In genomic region chr2:75561566-75562512, GRCh38 we compare ENCODE assay signal across 9 cellular contexts. TPM values are rescaled to one million over a fixed set of nuclear protein-coding genes. Genes with fewer than 3 reads are reported as not detected.
DNase-seq lines count a peak whose midpoint lies in the region; ATAC-seq, FAIRE-seq and TF ChIP-seq lines count a peak whose summit lies in the region.
"Had no signal": no experiment of that assay in that cellular context is flagged by ENCODE, and none has a peak within 500 bp of the region (broad histone marks: within the 10 kb centered on the region; RNA-seq: fewer than 3 reads in every experiment).

No MANE protein-coding gene starts in this region.

- H3K27me3 ChIP-seq in left ventricle myocardium inferior (ENCODE audit: low read depth) (peaks cover 69% of the 10 kb centered on the region), right atrium auricular region (no peaks in the 10 kb centered on the region), uterus (no peaks in the 10 kb centered on the region)

- H3K27ac ChIP-seq in left ventricle myocardium inferior (replicated peaks): no peak overlapping the region
- no peak overlapping the region for H3K27ac ChIP-seq in right atrium auricular region
- peak overlapping the region; percentile 5 to 83 for H3K27ac ChIP-seq in kidney (ENCODE audit: low read depth in 2 of 2, low read length in 2 of 2)
- H3K27ac ChIP-seq in uterus: peak overlapping the region; percentile 60 to 62

- CTCF ChIA-PET in activated CD8-positive, alpha-beta T cell treated with anti-CD3 and anti-CD28 coated beads, Interleukin-2, amount 10 ng/mL, durations not matched to agents 7 days and 5 days (lab: Charles Lee): interaction anchor here (1.1 to 1.5 kb wide), 2 partner anchors 9 to 48 kb away, joined by 3 read pairs; no protein-coding TSS in a partner anchor

- no peak for TF ChIP-seq POLR2A in uterus (IDR thresholded peaks at IDR 0.05)

- no peak for FAIRE-seq in kidney (lab: Jason Lieb, UNC)

- no peak overlapping the region for H3K27ac Mint-ChIP-seq in activated CD8-positive, alpha-beta T cell treated with anti-CD3 and anti-CD28 coated beads, Interleukin-2, amount 10 ng/mL, durations not matched to agents 7 days and 5 days

- TF ChIP-seq CTCF in left ventricle myocardium inferior (IDR thresholded peaks at IDR 0.05; ENCODE audit: borderline replicate concordance) (no peak), right atrium auricular region (IDR thresholded peaks at IDR 0.05) (no peak), kidney (IDR thresholded peaks at IDR 0.05; ENCODE audit: borderline replicate concordance, extremely low read depth, insufficient read depth) (no peak), uterus (IDR thresholded peaks at IDR 0.05) (no peak)

- H3K4me3 Mint-ChIP-seq in activated CD8-positive, alpha-beta T cell treated with anti-CD3 and anti-CD28 coated beads, Interleukin-2, amount 10 ng/mL, durations not matched to agents 7 days and 5 days: peak overlapping the region; percentile 79

- H3K9me3 Mint-ChIP-seq in activated CD8-positive, alpha-beta T cell treated with anti-CD3 and anti-CD28 coated beads, Interleukin-2, amount 10 ng/mL, durations not matched to agents 7 days and 5 days (ENCODE audit: insufficient read depth): no peaks in the 10 kb centered on the region

- peaks cover 25% of the 10 kb centered on the region for H3K4me1 Mint-ChIP-seq in activated CD8-positive, alpha-beta T cell treated with anti-CD3 and anti-CD28 coated beads, Interleukin-2, amount 10 ng/mL, durations not matched to agents 7 days and 5 days (ENCODE audit: low read depth)

- H3K36me3 Mint-ChIP-seq in activated CD8-positive, alpha-beta T cell treated with anti-CD3 and anti-CD28 coated beads, Interleukin-2, amount 10 ng/mL, durations not matched to agents 7 days and 5 days (ENCODE audit: low read depth): no peaks in the 10 kb centered on the region

- POLR2A ChIA-PET in activated CD8-positive, alpha-beta T cell treated with anti-CD3 and anti-CD28 coated beads, Interleukin-2, amount 10 ng/mL, durations not matched to agents 7 days and 5 days (lab: Charles Lee): no interaction called here

- peaks cover 22% of the 10 kb centered on the region for H3K4me1 ChIP-seq in left ventricle myocardium inferior
- H3K4me1 ChIP-seq in right atrium auricular region: peaks cover 0 to 13% of the 10 kb centered on the region in 2 donors
- H3K4me1 ChIP-seq in kidney (ENCODE audit: control insufficient read depth in 1 of 2, insufficient read depth in 1 of 2, low read depth in 1 of 2, low read length in 2 of 2): peaks cover 19 to 46% of the 10 kb centered on the region in 2 donors
- H3K4me1 ChIP-seq in uterus: no peaks in the 10 kb centered on the region

- H3K27me3 Mint-ChIP-seq in activated CD8-positive, alpha-beta T cell treated with anti-CD3 and anti-CD28 coated beads, Interleukin-2, amount 10 ng/mL, durations not matched to agents 7 days and 5 days (ENCODE audit: low read depth): peaks cover 58% of the 10 kb centered on the region

- H3K4me3 ChIP-seq in left ventricle myocardium inferior: peak overlapping the region; percentile 74
- no peak overlapping the region for H3K4me3 ChIP-seq in right atrium auricular region
- peak overlapping the region; percentile 68 to 76 for H3K4me3 ChIP-seq in kidney (ENCODE audit: low read length in 2 of 2)
- peak overlapping the region in 1 of 2 donors; percentile 49 for H3K4me3 ChIP-seq in uterus

- H3K9me3 ChIP-seq in left ventricle myocardium inferior (replicated peaks) (no peaks in the 10 kb centered on the region), right atrium auricular region (no peaks in the 10 kb centered on the region), kidney (ENCODE audit: control insufficient read depth in 1 of 2, low read length in 2 of 2) (no peaks in the 10 kb centered on the region), uterus (no peaks in the 10 kb centered on the region)

- H3K36me3 ChIP-seq in left ventricle myocardium inferior: no peaks in the 10 kb centered on the region
- no peaks in the 10 kb centered on the region for H3K36me3 ChIP-seq in right atrium auricular region
- peaks cover 0 to 2% of the 10 kb centered on the region in 2 donors for H3K36me3 ChIP-seq in kidney (ENCODE audit: control insufficient read depth in 1 of 2, insufficient read depth in 2 of 2, low read length in 2 of 2)
- H3K36me3 ChIP-seq in uterus: no peaks in the 10 kb centered on the region

- intact Hi-C loops in left ventricle myocardium inferior (cut with micrococcal nuclease) (no loop called here), kidney (cut with DNase I) (no loop called here), uterus (cut with DNase I; ENCODE audit: low total_unique reads) (no loop called here)

- peak overlapping the region in 1 of 2 donors; percentile 10 for H3K9ac ChIP-seq in kidney (ENCODE audit: low read length in 2 of 2)

- no peak for ATAC-seq in activated CD8-positive, alpha-beta T cell treated with anti-CD3 and anti-CD28 coated beads, Interleukin-2, amount 10 ng/mL, durations not matched to agents 7 days and 5 days
- ATAC-seq in HG02938 (IDR thresholded peaks at IDR 0.05; ENCODE audit: unreplicated experiment) (no peak), GM21447 (IDR thresholded peaks at IDR 0.05; ENCODE audit: unreplicated experiment) (no peak)

- DNase-seq in left ventricle myocardium inferior (no peak), right atrium auricular region (ENCODE audit: low spot score) (no peak), kidney (no peak), uterus (no peak), SK-N-DZ (ENCODE audit: low spot score) (no peak)
- DNase-seq in activated CD8-positive, alpha-beta T cell treated with anti-CD3 and anti-CD28 coated beads, Interleukin-2, amount 10 ng/mL, durations not matched to agents 7 days and 5 days: peak; percentile 16
- DNase-seq: NCI-H1417 treated with DMSO at 0.1 percent for 48 hours had no signal

RNA-seq across cellular contexts. Expression of gene EVA1A, which starts 1.1 kb away (rescaled TPM):
- total RNA-seq in left ventricle myocardium inferior: 0.41 TPM
- 1 to 10 TPM in 1 of 2 donors, under 1 TPM in 1; 0.47 to 1.2 TPM for total RNA-seq in right atrium auricular region
- not detected for total RNA-seq in activated CD8-positive, alpha-beta T cell treated with anti-CD3 and anti-CD28 coated beads, Interleukin-2, amount 10 ng/mL, durations not matched to agents 7 days and 5 days
- 28.1 TPM for total RNA-seq in kidney
- polyA plus RNA-seq in kidney (ENCODE audit: insufficient read depth, low read depth, low replicate concordance): 32.4 TPM
- 10 to 100 TPM in 1 of 4 donors, 1 to 10 TPM in 2, not detected in 1; 1.2 to 22.1 (median 2.3) TPM for total RNA-seq in uterus
- polyA plus RNA-seq in SK-N-DZ (2014; cell fraction: cytosol; rRNA removed): not detected in 2 replicates
- not detected in 2 replicates for polyA plus RNA-seq in SK-N-DZ (2014; cell fraction: nucleus; rRNA removed)

Comparison
In these comparisons a context has a peak if more than half of its experiments do, and no peak if none do; other contexts are left out.
1. H3K4me3 ChIP-seq: peak in left ventricle myocardium inferior (single experiment) and kidney (2 of 2); none in right atrium auricular region (0 of 2).
2. H3K27ac ChIP-seq: peak in kidney (2 of 2) and uterus (2 of 2); none in left ventricle myocardium inferior (single experiment) and right atrium auricular region (0 of 2).